Comparison of ENCODE assay signal across 17 cellular contexts in genomic region chr17:73123606-73124320, GRCh38. TPM values are rescaled to one million over a fixed set of nuclear protein-coding genes. Genes with fewer than 3 reads are reported as not detected.
DNase-seq lines count a peak whose midpoint lies in the region; ATAC-seq, FAIRE-seq and TF ChIP-seq lines count a peak whose summit lies in the region.
"Had no signal": no experiment of that assay in that cellular context is flagged by ENCODE, and none has a peak within 500 bp of the region (broad histone marks: within the 10 kb centered on the region; RNA-seq: fewer than 3 reads in every experiment).

No MANE protein-coding gene starts in this region.

- H3K79me2 ChIP-seq in HCT116 (ENCODE audit: insufficient read depth, low read length): no peaks in the 10 kb centered on the region
- no peaks in the 10 kb centered on the region for H3K79me2 ChIP-seq in H1 (ENCODE audit: control insufficient read depth in 1 of 2, insufficient read depth in 2 of 2, low read length in 2 of 2)

- H3K36me3 ChIP-seq in BLaER1 (no peaks in the 10 kb centered on the region), HCT116 (ENCODE audit: control insufficient read depth in 1 of 2, insufficient read depth in 2 of 2, low read length in 2 of 2) (no peaks in the 10 kb centered on the region), H1 (ENCODE audit: control insufficient read depth in 2 of 4, insufficient read depth in 4 of 4, low read length in 3 of 4) (no peaks in the 10 kb centered on the region), neuronal stem cell (replicated peaks in 1 of 2; ENCODE audit: control insufficient read depth in 2 of 2, insufficient read depth in 2 of 2, low read length in 2 of 2) (no peaks in the 10 kb centered on the region)
- H3K36me3 ChIP-seq: BE2C had no signal

- peak overlapping the region; percentile 40; the same call in 1 of the 2 replicates for H2BK15ac ChIP-seq in H1 (ENCODE audit: low read length)
- no peak overlapping the region for H2BK15ac ChIP-seq in neuronal stem cell (ENCODE audit: low read length)

- H2BK20ac ChIP-seq in H1 (ENCODE audit: low read length): no peak overlapping the region

- H4K91ac ChIP-seq in H1 (replicated peaks; ENCODE audit: insufficient read length, low read length): no peak overlapping the region
- H4K91ac ChIP-seq in neuronal stem cell (ENCODE audit: low read depth, low read length, poor library complexity): no peak overlapping the region

- H3K18ac ChIP-seq in H1 (ENCODE audit: extremely low read depth, low read length) (no peak overlapping the region), neuronal stem cell (ENCODE audit: low read length) (no peak overlapping the region)

- FAIRE-seq in H1 (lab: Jason Lieb, UNC): no peak
- FAIRE-seq: GM12892 had no signal

- no peak overlapping the region for H2BK120ac ChIP-seq in H1 (replicated peaks; ENCODE audit: low read depth, low read length)
- H2BK120ac ChIP-seq in neuronal stem cell (ENCODE audit: low read depth, low read length): no peak overlapping the region

- H3K27ac Mint-ChIP-seq in nephron progenitor cell: no peak overlapping the region
- H3K27ac Mint-ChIP-seq: CD8-positive, alpha-beta memory T cell; IgD-negative memory B cell had no signal

- H3K27me3 ChIP-seq in BLaER1 (no peaks in the 10 kb centered on the region), HCT116 (ENCODE audit: insufficient read depth, low read length) (no peaks in the 10 kb centered on the region), H1 (replicated peaks in 1 of 4; ENCODE audit: control insufficient read depth in 3 of 4, extremely low read depth in 1 of 4, insufficient read depth in 3 of 4, low read length in 3 of 4) (no peaks in the 10 kb centered on the region), neuronal stem cell (ENCODE audit: control insufficient read depth in 3 of 3, insufficient read depth in 3 of 3, low read depth in 1 of 3, low read length in 3 of 3) (no peaks in the 10 kb centered on the region)
- H3K27me3 ChIP-seq: BE2C had no signal

- RAD21 ChIA-PET in HCT116 (lab: Charles Lee; ENCODE audit: low non-redundant PET in 1 of 2, low total read pairs in 2 of 2, uncharacterized antibody in 2 of 2, unreplicated experiment in 2 of 2): no interaction called here

- no peak overlapping the region for H3K23ac ChIP-seq in H1 (ENCODE audit: insufficient read length)
- H3K23ac ChIP-seq in neuronal stem cell (ENCODE audit: low read depth, low read length, poor library complexity): no peak overlapping the region

- H3K9me3 ChIP-seq in BLaER1 (no peaks in the 10 kb centered on the region), HCT116 (ENCODE audit: control insufficient read depth in 1 of 2, insufficient read depth in 1 of 2, low read depth in 1 of 2, low read length in 2 of 2) (no peaks in the 10 kb centered on the region), H1 (ENCODE audit: insufficient read depth in 2 of 2, low read depth in 1 of 2, low read length in 1 of 2) (no peaks in the 10 kb centered on the region), neuronal stem cell (replicated peaks in 1 of 2; ENCODE audit: control insufficient read depth in 2 of 2, insufficient read depth in 1 of 2, low read depth in 1 of 2, low read length in 2 of 2) (no peaks in the 10 kb centered on the region)
- H3K9me3 ChIP-seq: BE2C, Caco-2 had no signal

- H3K23me2 ChIP-seq in H1 (ENCODE audit: low read depth, low read length): no peaks in the 10 kb centered on the region

- TF ChIP-seq EP300 in H1 (IDR thresholded peaks at IDR 0.05; ENCODE audit: borderline replicate concordance in 1 of 2, low read depth in 2 of 2, low read length in 2 of 2): no peak

- H3K4me1 ChIP-seq in BLaER1: peaks cover 64% of the 10 kb centered on the region
- peaks cover 0 to 5% of the 10 kb centered on the region in 2 experiments; a peak in 1 of 4 replicates for H3K4me1 ChIP-seq in HCT116 (ENCODE audit: control insufficient read depth in 1 of 2, insufficient read depth in 2 of 2, low read length in 2 of 2)
- peaks cover 0 to 4% (median 1%) of the 10 kb centered on the region in 4 experiments; a peak in 1 of 7 replicates for H3K4me1 ChIP-seq in H1 (replicated peaks in 1 of 4; ENCODE audit: control insufficient read depth in 3 of 4, insufficient read depth in 4 of 4, low read length in 3 of 4)
- no peaks in the 10 kb centered on the region for H3K4me1 ChIP-seq in neuronal stem cell (ENCODE audit: control insufficient read depth in 2 of 2, insufficient read depth in 1 of 2, low read depth in 1 of 2, low read length in 2 of 2)
- H3K4me1 ChIP-seq: Caco-2 had no signal

- ATAC-seq in HCT116: no peak

- peaks cover 6% of the 10 kb centered on the region for H3K4me1 Mint-ChIP-seq in nephron progenitor cell
- H3K4me1 Mint-ChIP-seq: CD8-positive, alpha-beta memory T cell had no signal

- no peaks in the 10 kb centered on the region for H3K9me3 Mint-ChIP-seq in nephron progenitor cell
- H3K9me3 Mint-ChIP-seq: CD8-positive, alpha-beta memory T cell; IgD-negative memory B cell had no signal

- H3K9me2 ChIP-seq in HCT116 (ENCODE audit: insufficient read depth): no peaks in the 10 kb centered on the region

- BruUV-seq in HCT116 (replicated peaks; lab: Mats Ljungman, UMichigan): no TSS peak

- no peak overlapping the region for H3K4me3 Mint-ChIP-seq in nephron progenitor cell
- H3K4me3 Mint-ChIP-seq: CD8-positive, alpha-beta memory T cell; IgD-negative memory B cell had no signal

- H2AFZ ChIP-seq in HCT116 (ENCODE audit: low read depth, low read length, poor library complexity, severe bottlenecking) (no peak overlapping the region), H1 (ENCODE audit: low read length) (no peak overlapping the region), neuronal stem cell (ENCODE audit: low read length) (peak overlapping the region; percentile 64)

- H2BK12ac ChIP-seq in H1 (ENCODE audit: low read depth, low read length): no peak overlapping the region
- no peak overlapping the region for H2BK12ac ChIP-seq in neuronal stem cell (ENCODE audit: low read length)

- WGBS in H1 (ENCODE audit: extremely low coverage in 1 of 2, insufficient coverage in 1 of 2, insufficient read length in 1 of 2, insufficient replicate concordance in 2 of 2, low coverage in 1 of 2, low lambda C conversion rate in 2 of 2, missing lambda C conversion rate in 1 of 2), 2 experiments: 93% methylated on average over 6 of the region's 7 CpGs; no CpG with 5 or more reads in 1 of the 2 experiments
- no CpG with 5 or more reads among the region's 7 CpGs for WGBS in neuronal stem cell (ENCODE audit: extremely low coverage in 2 of 2, insufficient read length in 2 of 2, insufficient replicate concordance in 1 of 2), 2 donors

- no peaks in the 10 kb centered on the region for H4K20me1 ChIP-seq in BLaER1
- no peaks in the 10 kb centered on the region for H4K20me1 ChIP-seq in HCT116 (ENCODE audit: insufficient read depth)
- H4K20me1 ChIP-seq in H1 (replicated peaks in 1 of 2; ENCODE audit: control insufficient read depth in 1 of 2, insufficient read depth in 2 of 2, low read length in 2 of 2): no peaks in the 10 kb centered on the region

- H2BK5ac ChIP-seq in H1 (ENCODE audit: low read depth, low read length) (no peak overlapping the region), neuronal stem cell (ENCODE audit: low read length) (no peak overlapping the region)

- CTCF ChIA-PET in HCT116 (lab: Charles Lee) (interaction anchor here (1.4 kb wide), 1 partner anchor 10 kb away, joined by 3 read pairs; no protein-coding TSS in a partner anchor), H1 (lab: Charles Lee; ENCODE audit: partially characterized antibody) (interaction anchor here (0.6 to 1.0 kb wide), 2 partner anchors 271 to 397 kb away, joined by 3 read pairs; no protein-coding TSS in a partner anchor)

- no peak overlapping the region for H3K9ac ChIP-seq in BLaER1
- no peak overlapping the region for H3K9ac ChIP-seq in HCT116 (ENCODE audit: low read length)
- no peak overlapping the region for H3K9ac ChIP-seq in H1 (replicated peaks in 1 of 4; ENCODE audit: extremely low read depth in 1 of 4, low read depth in 3 of 4, low read length in 3 of 4)
- no peak overlapping the region for H3K9ac ChIP-seq in neuronal stem cell (ENCODE audit: low read depth, low read length, poor library complexity)

- H3K4me3 ChIP-seq in BLaER1 (no peak overlapping the region), HCT116 (replicated peaks in 1 of 2; ENCODE audit: low read depth in 1 of 2, low read length in 2 of 2) (no peak overlapping the region), H1 (ENCODE audit: extremely low read depth in 1 of 4, insufficient read depth in 2 of 4, low read depth in 3 of 4, low read length in 4 of 4) (no peak overlapping the region), neuronal stem cell (ENCODE audit: low read length in 2 of 2) (no peak overlapping the region)

- POLR2A ChIA-PET in HCT116 (lab: Charles Lee): no interaction called here
- POLR2A ChIA-PET in H1 (lab: Charles Lee; ENCODE audit: partially characterized antibody): interaction anchor here (0.7 kb wide), 1 partner anchor 62 kb away, joined by 3 read pairs; no protein-coding TSS in a partner anchor

- no peak for TF ChIP-seq CTCF in HCT116 (IDR thresholded peaks at IDR 0.05 in 2 of 3, conservative IDR thresholded peaks at IDR 0.05 in 1 of 3; ENCODE audit: borderline replicate concordance in 1 of 3, insufficient read depth in 1 of 3, low read depth in 2 of 3, low read length in 2 of 3)
- TF ChIP-seq CTCF in H1 (IDR thresholded peaks at IDR 0.05; ENCODE audit: control extremely low read depth in 1 of 3, insufficient read depth in 1 of 3, low read depth in 1 of 3, low read length in 3 of 3): no peak
- TF ChIP-seq CTCF in nephron progenitor cell (IDR thresholded peaks at IDR 0.05): no peak

- H4K8ac ChIP-seq in H1 (ENCODE audit: extremely low read depth, insufficient read depth, low read length) (no peak overlapping the region), neuronal stem cell (ENCODE audit: low read depth, low read length) (no peak overlapping the region)

- H2AK5ac ChIP-seq in H1 (ENCODE audit: low read depth, low read length): no peak overlapping the region
- no peak overlapping the region for H2AK5ac ChIP-seq in neuronal stem cell (ENCODE audit: low read depth, low read length)

- H4K5ac ChIP-seq in H1 (ENCODE audit: insufficient read length, low read depth, low read length): no peak overlapping the region

- H3K27me3 Mint-ChIP-seq in nephron progenitor cell (ENCODE audit: low read depth, poor library complexity): peaks cover 7% of the 10 kb centered on the region
- H3K27me3 Mint-ChIP-seq: IgD-negative memory B cell had no signal

- H3K79me1 ChIP-seq in H1 (ENCODE audit: low read depth, low read length) (no peaks in the 10 kb centered on the region), neuronal stem cell (ENCODE audit: low read depth, low read length) (no peaks in the 10 kb centered on the region)

- no peak for TF ChIP-seq POLR2A in HCT116 (IDR thresholded peaks at IDR 0.05; ENCODE audit: borderline replicate concordance, extremely low read depth, insufficient read depth, insufficient read length)
- no peak for TF ChIP-seq POLR2A in H1 (IDR thresholded peaks at IDR 0.05; ENCODE audit: control extremely low read depth in 1 of 2, low read depth in 2 of 2, low read length in 2 of 2)

- H3K4ac ChIP-seq in H1 (replicated peaks; ENCODE audit: insufficient read length, low read depth, low read length): no peak overlapping the region
- no peak overlapping the region for H3K4ac ChIP-seq in neuronal stem cell (ENCODE audit: low read length)

- no peak overlapping the region for H3K56ac ChIP-seq in H1 (replicated peaks; ENCODE audit: insufficient read length, low read depth, low read length)

- intact Hi-C loops in HCT116 (cut with micrococcal nuclease): no loop called here

- H3K36me3 Mint-ChIP-seq in nephron progenitor cell (ENCODE audit: low read depth): no peaks in the 10 kb centered on the region
- H3K36me3 Mint-ChIP-seq: CD8-positive, alpha-beta memory T cell; IgD-negative memory B cell had no signal

- TF ChIP-seq RAD21 in HCT116 (IDR thresholded peaks at IDR 0.05; ENCODE audit: low read depth): no peak
- TF ChIP-seq RAD21 in H1 (IDR thresholded peaks at IDR 0.05 in 1 of 2, conservative IDR thresholded peaks at IDR 0.05 in 1 of 2; ENCODE audit: low read depth in 2 of 2, low read length in 2 of 2): no peak

- peak overlapping the region; percentile 59 for H3K4me2 ChIP-seq in BLaER1
- H3K4me2 ChIP-seq in HCT116 (ENCODE audit: low read length): no peak overlapping the region
- no peak overlapping the region for H3K4me2 ChIP-seq in H1 (ENCODE audit: insufficient read depth in 1 of 2, low read depth in 2 of 2, low read length in 2 of 2)
- no peak overlapping the region for H3K4me2 ChIP-seq in neuronal stem cell (ENCODE audit: insufficient read depth, low read length, poor library complexity, severe bottlenecking)

- H3K27ac ChIP-seq in BLaER1 (peak overlapping the region; percentile 31; the same call in 1 of the 2 replicates), HCT116 (ENCODE audit: low read depth, low read length) (no peak overlapping the region), H1 (ENCODE audit: low read depth, low read length) (no peak overlapping the region), neuronal stem cell (replicated peaks; ENCODE audit: low read length) (no peak overlapping the region)
- H3K27ac ChIP-seq: HL-60 had no signal

- DNase-seq in HCT116 (ENCODE audit: low read depth, low spot score) (no peak), H1 (ENCODE audit: low read depth in 1 of 2, low spot score in 2 of 2) (no peak), neuronal stem cell (ENCODE audit: low spot score) (no peak), nephron progenitor cell (no peak), LoVo (ENCODE audit: low spot score) (no peak)
- DNase-seq in effector CD4-positive, alpha-beta T cell: no peak
- DNase-seq: BE2C; Caco-2; CD8-positive, alpha-beta memory T cell; DND-41; GDM1; H7; KG1 had no signal

- no peak overlapping the region for H3K14ac ChIP-seq in H1 (ENCODE audit: insufficient read length)
- no peak overlapping the region for H3K14ac ChIP-seq in neuronal stem cell (ENCODE audit: low read length)

RNA-seq across cellular contexts. Expression of gene SLC39A11, which starts 31.3 kb away (rescaled TPM):
- 46.4 TPM for total RNA-seq in HCT116 (2021; ENCODE audit: unreplicated experiment)
- polyA plus RNA-seq in HCT116 (2012): 24.1 and 24.5 TPM in 2 replicates
- total RNA-seq in H1 (2021; fragmentation: NEBNext Ultra II Directional; extraction: Animal tissue kit (Norgen Biotek cat#: 25700)): 19.1 and 19.6 TPM in 2 replicates
- 12.2 and 17.9 TPM in 2 replicates for polyA plus RNA-seq in H1 (2011; rRNA removed)
- polyA plus RNA-seq in H1 (2011; cell fraction: cytosol; rRNA removed): 10.6 TPM
- 22.0 TPM for polyA plus RNA-seq in H1 (2011; cell fraction: nucleus; rRNA removed)
- polyA plus RNA-seq in H1 (2012, experiment 1 of 2): 12.8 to 16.8 TPM (median 15.2 TPM) in 4 replicates
- 6.8 TPM for polyA plus RNA-seq in H1 (2012, experiment 2 of 2)
- 10.8 TPM for polyA plus RNA-seq in H1 (2013, experiment 1 of 2)
- 13.1 TPM for polyA plus RNA-seq in H1 (2013, experiment 2 of 2)
- polyA minus RNA-seq in H1 (2011; rRNA and poly(A)+ RNA removed): 29.6 and 35.7 TPM in 2 replicates
- polyA minus RNA-seq in H1 (2011; cell fraction: cytosol; rRNA and poly(A)+ RNA removed): 8.4 TPM
- 40.7 TPM for polyA minus RNA-seq in H1 (2011; cell fraction: nucleus; rRNA and poly(A)+ RNA removed)
- 4.1 TPM for polyA plus RNA-seq in neuronal stem cell (2013, experiment 1 of 2)
- 4.3 TPM for polyA plus RNA-seq in neuronal stem cell (2013, experiment 2 of 2)

RNA-seq across cellular contexts. Expression of gene SSTR2, which starts 41.0 kb away (rescaled TPM):
- total RNA-seq in HCT116 (2021; ENCODE audit: unreplicated experiment): not detected
- 0.04 and 0.07 TPM in 2 replicates for polyA plus RNA-seq in HCT116 (2012)
- total RNA-seq in H1 (2021; fragmentation: NEBNext Ultra II Directional; extraction: Animal tissue kit (Norgen Biotek cat#: 25700)): 2.1 TPM in 2 replicates
- 1.7 and 3.9 TPM in 2 replicates for polyA plus RNA-seq in H1 (2011; rRNA removed)
- 1.8 TPM for polyA plus RNA-seq in H1 (2011; cell fraction: cytosol; rRNA removed)
- 2.2 TPM for polyA plus RNA-seq in H1 (2011; cell fraction: nucleus; rRNA removed)
- polyA plus RNA-seq in H1 (2012, experiment 1 of 2): 2.5 to 3.1 TPM (median 2.8 TPM) in 4 replicates
- 1.5 TPM for polyA plus RNA-seq in H1 (2012, experiment 2 of 2)
- 1.4 TPM for polyA plus RNA-seq in H1 (2013, experiment 1 of 2)
- 1.4 TPM for polyA plus RNA-seq in H1 (2013, experiment 2 of 2)
- 5.1 and 10.7 TPM in 2 replicates for polyA minus RNA-seq in H1 (2011; rRNA and poly(A)+ RNA removed)
- 4.6 TPM for polyA minus RNA-seq in H1 (2011; cell fraction: cytosol; rRNA and poly(A)+ RNA removed)
- polyA minus RNA-seq in H1 (2011; cell fraction: nucleus; rRNA and poly(A)+ RNA removed): 4.2 TPM
- polyA plus RNA-seq in neuronal stem cell (2013, experiment 1 of 2): 0.45 TPM
- polyA plus RNA-seq in neuronal stem cell (2013, experiment 2 of 2): 0.50 TPM
- polyA plus RNA-seq: CD8-positive, alpha-beta memory T cell; IgD-negative memory B cell had no signal
